21 cellular contexts compared by ENCODE assay signal in genomic region chr16:87194172-87194571, GRCh38.
DNase-seq lines count a peak whose midpoint lies in the region; FAIRE-seq and TF ChIP-seq lines count a peak whose summit lies in the region.
"Had no signal": no experiment of that assay in that cellular context is flagged by ENCODE, and none has a peak within 500 bp of the region (broad histone marks: within the 10 kb centered on the region; RNA-seq: fewer than 3 reads in every experiment).

No MANE protein-coding gene starts in this region.

- TF ChIP-seq RAD21 in SK-N-SH (IDR thresholded peaks at IDR 0.05; ENCODE audit: low read length) = no peak

- H3K9ac ChIP-seq in BLaER1 = no peak overlapping the region
- no peak overlapping the region for H3K9ac ChIP-seq in SK-N-SH
- H3K9ac ChIP-seq: GM23248 had no signal

- no peak for TF ChIP-seq CTCF in osteoblast (IDR thresholded peaks at IDR 0.05; ENCODE audit: extremely low read depth, low read depth, low read length)
- no peak for TF ChIP-seq CTCF in SK-N-SH (IDR thresholded peaks at IDR 0.05)

- no peaks in the 10 kb centered on the region for H3F3A ChIP-seq in SK-N-SH (replicated peaks; ENCODE audit: insufficient read depth)

- H3K36me3 ChIP-seq in BLaER1 (no peaks in the 10 kb centered on the region), osteoblast (ENCODE audit: insufficient read depth, low read length) (no peaks in the 10 kb centered on the region), SK-N-SH (replicated peaks in 1 of 2; ENCODE audit: control insufficient read depth in 1 of 2, insufficient read depth in 2 of 2, low read length in 1 of 2) (no peaks in the 10 kb centered on the region)

- H2AFZ ChIP-seq in osteoblast (ENCODE audit: low read length) (no peak overlapping the region), SK-N-SH (ENCODE audit: low read depth) (no peak overlapping the region)
- H2AFZ ChIP-seq: GM23248 had no signal

- TF ChIP-seq EP300 in SK-N-SH (IDR thresholded peaks at IDR 0.05; ENCODE audit: borderline replicate concordance in 1 of 2, low read depth in 1 of 2, low read length in 1 of 2) = no peak

- no peak overlapping the region for H3K4me3 ChIP-seq in BLaER1
- H3K4me3 ChIP-seq in osteoblast (ENCODE audit: insufficient read depth, low read length) = no peak overlapping the region
- no peak overlapping the region for H3K4me3 ChIP-seq in SK-N-SH (ENCODE audit: low read depth in 2 of 2, low read length in 1 of 2)
- H3K4me3 ChIP-seq: GM23248 had no signal

- H3K4me1 ChIP-seq in BLaER1 (peaks cover 77% of the 10 kb centered on the region), osteoblast (ENCODE audit: insufficient read depth, low read length) (no peaks in the 10 kb centered on the region), SK-N-SH (ENCODE audit: control insufficient read depth in 1 of 2, insufficient read depth in 2 of 2, low read depth in 1 of 2, low read length in 1 of 2) (peaks cover 0 to 2% of the 10 kb centered on the region in 2 experiments; a peak in 1 of 4 replicates)

- FAIRE-seq in HTR-8/SVneo (lab: Jason Lieb, UNC) = peak; percentile 26
- FAIRE-seq: A204.1, G401.6, GM12892, H1 had no signal

- CTCF ChIA-PET in HEK293T (lab: Yijun Ruan, JAX) (interaction anchor here (1.7 kb wide), 1 partner anchor 9 kb away, joined by 6 read pairs; no protein-coding TSS in a partner anchor), SK-N-SH (lab: Yijun Ruan, JAX) (interaction anchor here (1.5 kb wide), 2 partner anchors 9 to 40 kb away, joined by 3 to 8 read pairs; no protein-coding TSS in a partner anchor)

- WGBS in SK-N-SH (ENCODE audit: low lambda C conversion rate) = 27% methylated on average over 6 of the region's 6 CpGs

- H3K4me2 ChIP-seq in BLaER1 = peak overlapping the region; percentile 91
- no peak overlapping the region for H3K4me2 ChIP-seq in osteoblast (ENCODE audit: insufficient read depth, low read length)
- no peak overlapping the region for H3K4me2 ChIP-seq in SK-N-SH

- POLR2A ChIA-PET in HEK293T (lab: Yijun Ruan, JAX) (no interaction called here), SK-N-SH (lab: Yijun Ruan, JAX) (no interaction called here)

- DNase-seq in HTR-8/SVneo (ENCODE audit: insufficient read length, low spot score) = no peak
- peak; percentile 70 for DNase-seq in osteoblast (ENCODE audit: insufficient read length, low spot score, missing footprints)
- no peak for DNase-seq in hepatic stellate cell (ENCODE audit: low spot score)
- DNase-seq in HEK293T (ENCODE audit: extremely low spot score) = no peak
- DNase-seq in SK-N-SH = no peak
- DNase-seq: C1 segment of cervical spinal cord; Calu3; CD4-positive, alpha-beta memory T cell; COR-L47; DMS153; DND-41; GM23248; H7; HCEC 1CT; HFFc6 had no signal

- H3K27me3 ChIP-seq in BLaER1 = no peaks in the 10 kb centered on the region
- no peaks in the 10 kb centered on the region for H3K27me3 ChIP-seq in osteoblast (ENCODE audit: insufficient read depth, low read length)
- H3K27me3 ChIP-seq in SK-N-SH (ENCODE audit: insufficient read depth) = peaks cover 51% of the 10 kb centered on the region; the same call in 1 of the 2 replicates

- H3K9me3 ChIP-seq in BLaER1 (peaks cover 23% of the 10 kb centered on the region), osteoblast (ENCODE audit: low read depth, low read length) (peaks cover 10% of the 10 kb centered on the region), SK-N-SH (no peaks in the 10 kb centered on the region)

- H4K20me1 ChIP-seq in BLaER1 (no peaks in the 10 kb centered on the region), osteoblast (ENCODE audit: insufficient read depth, low read length) (no peaks in the 10 kb centered on the region), SK-N-SH (ENCODE audit: insufficient read depth) (no peaks in the 10 kb centered on the region)

- H3K79me2 ChIP-seq in osteoblast (ENCODE audit: insufficient read depth, low read length) = no peaks in the 10 kb centered on the region
- H3K79me2 ChIP-seq in SK-N-SH (ENCODE audit: insufficient read depth) = no peaks in the 10 kb centered on the region

- H3K27ac ChIP-seq in BLaER1 (no peak overlapping the region), osteoblast (ENCODE audit: low read depth, low read length) (no peak overlapping the region), SK-N-SH (ENCODE audit: low read depth in 2 of 2, low read length in 1 of 2) (no peak overlapping the region)
- H3K27ac ChIP-seq: 22Rv1, GM23248 had no signal

- H3K9me2 ChIP-seq in SK-N-SH = no peaks in the 10 kb centered on the region

TF ChIP-seq in HEK293T, 16 proteins besides CTCF, POLR2A, EP300 and RAD21:
- TF ChIP-seq L3MBTL2 (conservative IDR thresholded peaks at IDR 0.05) (no peak), SUZ12 (IDR thresholded peaks at IDR 0.05) (no peak)

TF ChIP-seq in SK-N-SH, 30 proteins besides CTCF, POLR2A, EP300 and RAD21:
- TF ChIP-seq IRF3 (IDR thresholded peaks at IDR 0.05; ENCODE audit: low read depth, low read length) (no peak), SIN3A (IDR thresholded peaks at IDR 0.05; ENCODE audit: borderline replicate concordance, low read depth, low read length) (no peak), USF2 (IDR thresholded peaks at IDR 0.05; ENCODE audit: borderline replicate concordance, low read depth, low read length) (no peak), EZH2phosphoT487 (IDR thresholded peaks at IDR 0.05; ENCODE audit: borderline replicate concordance, low read depth) (no peak), RCOR1 (IDR thresholded peaks at IDR 0.05; ENCODE audit: low read length) (no peak), JUND (IDR thresholded peaks at IDR 0.05) (no peak), YY1 (IDR thresholded peaks at IDR 0.05; ENCODE audit: low read depth) (no peak), FOXJ3 (CRISPR knock-in tag; IDR thresholded peaks at IDR 0.05) (no peak), SMC3 (IDR thresholded peaks at IDR 0.05; ENCODE audit: low read depth, low read length) (no peak), GABPA (IDR thresholded peaks at IDR 0.05; ENCODE audit: low read depth) (no peak), POLR2AphosphoS5 (IDR thresholded peaks at IDR 0.05; ENCODE audit: low read depth, low read length) (no peak), NFIC (IDR thresholded peaks at IDR 0.05; ENCODE audit: borderline replicate concordance) (no peak), MAX (IDR thresholded peaks at IDR 0.05; ENCODE audit: low read depth) (no peak), TAF1 (IDR thresholded peaks at IDR 0.05; ENCODE audit: borderline replicate concordance, low read depth, low read length) (no peak), GATA2 (CRISPR knock-in tag; IDR thresholded peaks at IDR 0.05) (no peak), PBX3 (IDR thresholded peaks at IDR 0.05) (no peak), ZBTB33 (IDR thresholded peaks at IDR 0.05; ENCODE audit: borderline replicate concordance, low read depth) (no peak), ELF1 (IDR thresholded peaks at IDR 0.05) (no peak)
